In genomic region chr13:41548031-41548430, GRCh38 we compare ENCODE assay signal across 19 cellular contexts.
DNase-seq lines count a peak whose midpoint lies in the region; ATAC-seq and TF ChIP-seq lines count a peak whose summit lies in the region.
"Had no signal": no experiment of that assay in that cellular context is flagged by ENCODE, and none has a peak within 500 bp of the region (broad histone marks: within the 10 kb centered on the region; RNA-seq: fewer than 3 reads in every experiment).

No MANE protein-coding gene starts in this region.

- peak overlapping the region; percentile 68 to 74 for H3K27ac ChIP-seq in right atrium auricular region
- H3K27ac ChIP-seq in esophagus squamous epithelium, result peak overlapping the region; percentile 51 to 80 (median 70)
- H3K27ac ChIP-seq in prostate gland, result peak overlapping the region; percentile 33 to 60
- H3K27ac ChIP-seq in upper lobe of right lung, result peak overlapping the region; percentile 25
- no peak overlapping the region for H3K27ac ChIP-seq in PC-9
- H3K27ac ChIP-seq: cardiac muscle cell, foreskin keratinocyte, HL-60, KMS-11, neutrophil had no signal

- CTCF ChIA-PET in PC-9 (lab: Charles Lee), result no interaction called here

- H3F3A ChIP-seq in PC-9 (ENCODE audit: insufficient read depth, low read depth), result no peaks in the 10 kb centered on the region

- ATAC-seq in Right ventricle myocardium inferior, result no peak
- no peak for ATAC-seq in upper lobe of right lung
- ATAC-seq: CD8-positive, alpha-beta T cell; foreskin keratinocyte had no signal

- no peaks in the 10 kb centered on the region for H3K79me2 ChIP-seq in PC-9 (ENCODE audit: low read depth)

- BruUV-seq in PC-9 (replicated peaks; lab: Mats Ljungman, UMichigan), result no TSS peak

- POLR2A ChIA-PET in PC-9 (lab: Charles Lee; ENCODE audit: unreplicated experiment), result no interaction called here

- peaks cover 0 to 19% of the 10 kb centered on the region in 2 donors for H3K4me1 ChIP-seq in right atrium auricular region
- peaks cover 5 to 28% (median 7%) of the 10 kb centered on the region in 3 donors for H3K4me1 ChIP-seq in esophagus squamous epithelium
- H3K4me1 ChIP-seq in prostate gland (replicated peaks), result peaks cover 3% of the 10 kb centered on the region
- peaks cover 6% of the 10 kb centered on the region for H3K4me1 ChIP-seq in upper lobe of right lung
- H3K4me1 ChIP-seq in PC-9 (replicated peaks; ENCODE audit: insufficient read depth), result no peaks in the 10 kb centered on the region

- H3K9me3 ChIP-seq in right atrium auricular region, result no peaks in the 10 kb centered on the region
- no peaks in the 10 kb centered on the region for H3K9me3 ChIP-seq in esophagus squamous epithelium
- H3K9me3 ChIP-seq in prostate gland, result no peaks in the 10 kb centered on the region
- H3K9me3 ChIP-seq in upper lobe of right lung, result no peaks in the 10 kb centered on the region
- no peaks in the 10 kb centered on the region for H3K9me3 ChIP-seq in PC-9 (ENCODE audit: insufficient read depth, low read depth)
- H3K9me3 ChIP-seq: neutrophil had no signal

- no peaks in the 10 kb centered on the region for H4K20me1 ChIP-seq in PC-9 (ENCODE audit: insufficient read depth)

- no peak for TF ChIP-seq POLR2A in esophagus squamous epithelium (IDR thresholded peaks at IDR 0.05)
- no peak for TF ChIP-seq POLR2A in prostate gland (IDR thresholded peaks at IDR 0.05)

- H2AFZ ChIP-seq in PC-9, result no peak overlapping the region

- no peaks in the 10 kb centered on the region for H3K36me3 ChIP-seq in right atrium auricular region
- no peaks in the 10 kb centered on the region for H3K36me3 ChIP-seq in esophagus squamous epithelium
- H3K36me3 ChIP-seq in prostate gland, result no peaks in the 10 kb centered on the region
- no peaks in the 10 kb centered on the region for H3K36me3 ChIP-seq in upper lobe of right lung
- H3K36me3 ChIP-seq in PC-9 (ENCODE audit: low read depth), result no peaks in the 10 kb centered on the region
- H3K36me3 ChIP-seq: cardiac muscle cell, neutrophil had no signal

- 72 to 85% methylated on average over 5 of the region's 6 CpGs for WGBS in esophagus squamous epithelium, 2 donors
- WGBS in prostate gland, result 88% methylated on average over 6 of the region's 6 CpGs

- no peak overlapping the region for H3K4me2 ChIP-seq in PC-9
- H3K4me2 ChIP-seq: KMS-11 had no signal

- intact Hi-C loops in Right ventricle myocardium inferior (cut with DNase I), result loop anchor here (5.0 to 10.0 kb wide), 2 partner anchors 91 to 97 kb away; partner anchors contain the start of gene RGCC
- intact Hi-C loops in esophagus squamous epithelium (cut with DNase I), result no loop called here
- intact Hi-C loops in prostate gland (cut with DNase I), result no loop called here
- intact Hi-C loops in upper lobe of right lung (cut with DNase I), result no loop called here
- intact Hi-C loops in PC-9 (cut with micrococcal nuclease; ENCODE audit: unreplicated experiment), result loop anchor here (10.0 kb wide), 1 partner anchor 67 kb away; no protein-coding TSS in a partner anchor

- H3K4me3 ChIP-seq in right atrium auricular region (no peak overlapping the region), esophagus squamous epithelium (no peak overlapping the region), prostate gland (no peak overlapping the region), upper lobe of right lung (no peak overlapping the region), PC-9 (no peak overlapping the region)
- H3K4me3 ChIP-seq: cardiac muscle cell had no signal

- no peaks in the 10 kb centered on the region for H3K9me2 ChIP-seq in PC-9 (ENCODE audit: insufficient read depth)

- DNase-seq in right atrium auricular region (ENCODE audit: low spot score) (no peak), Right ventricle myocardium inferior (ENCODE audit: missing footprints) (no peak), esophagus squamous epithelium (lab: John Stamatoyannopoulos, UW) (no peak), prostate gland (ENCODE audit: low spot score) (no peak), upper lobe of right lung (no peak), AG08396 (ENCODE audit: low spot score) (no peak), SHP77 treated with DMSO at 0.1 percent for 48 hours (lab: John Stamatoyannopoulos, UW) (no peak), PC-9 (no peak)
- DNase-seq: ACHN; activated CD4-positive, alpha-beta T cell treated with anti-CD3 and anti-CD28 coated beads, Interleukin-2, amount 50 U/mL, for 1 hour; CD8-positive, alpha-beta T cell; DND-41; NCI-H1105; NCI-H82 had no signal

- H3K27me3 ChIP-seq in right atrium auricular region (no peaks in the 10 kb centered on the region), esophagus squamous epithelium (no peaks in the 10 kb centered on the region), prostate gland (replicated peaks; ENCODE audit: insufficient read depth) (no peaks in the 10 kb centered on the region), upper lobe of right lung (no peaks in the 10 kb centered on the region), PC-9 (ENCODE audit: insufficient read depth, low read depth) (no peaks in the 10 kb centered on the region)
- H3K27me3 ChIP-seq: cardiac muscle cell, neutrophil had no signal

- TF ChIP-seq CTCF in right atrium auricular region (IDR thresholded peaks at IDR 0.05), result no peak
- no peak for TF ChIP-seq CTCF in esophagus squamous epithelium (IDR thresholded peaks at IDR 0.05)
- no peak for TF ChIP-seq CTCF in prostate gland (IDR thresholded peaks at IDR 0.05)
- no peak for TF ChIP-seq CTCF in upper lobe of right lung (IDR thresholded peaks at IDR 0.05)
- no peak for TF ChIP-seq CTCF in PC-9 (conservative IDR thresholded peaks at IDR 0.05)

Comparison
In these comparisons a context has a peak if more than half of its experiments do, and no peak if none do; other contexts are left out.
1. intact Hi-C loops: an anchor here in Right ventricle myocardium inferior (5.0 to 10.0 kb wide) and PC-9 (10.0 kb wide); none called in esophagus squamous epithelium, prostate gland and upper lobe of right lung.